ENCODE assay signal across 2 cellular contexts in the genomic region with DNA sequence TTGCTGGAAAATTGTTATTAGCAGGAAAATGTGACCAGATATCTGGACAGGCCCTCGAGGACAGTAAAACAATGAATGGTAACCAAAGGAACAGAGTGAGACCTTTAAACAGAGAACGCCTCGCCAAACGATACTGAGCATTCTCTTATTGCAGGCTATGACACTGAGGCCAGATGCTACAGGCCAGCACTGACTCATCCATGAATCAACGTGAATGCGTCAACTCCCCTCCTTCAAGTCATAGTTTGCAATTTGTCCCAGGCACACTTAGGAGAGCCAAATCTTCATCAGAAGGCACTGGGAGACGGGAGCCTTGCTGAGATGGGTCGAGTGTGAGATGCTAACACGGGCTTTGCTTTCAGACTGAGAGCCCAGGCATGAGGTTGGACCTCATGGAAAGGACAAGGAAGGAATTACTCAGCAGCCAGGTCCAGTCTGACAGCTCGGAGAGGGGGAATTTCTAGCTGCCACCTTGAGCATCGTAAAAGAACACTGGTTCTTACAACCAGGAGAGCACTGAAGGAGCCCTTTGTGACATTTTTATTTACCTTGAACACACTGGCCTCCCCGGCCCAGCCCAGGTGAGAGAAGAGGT.
TF ChIP-seq lines count a peak whose summit lies in the region.

No MANE protein-coding gene starts in this region.

TF ChIP-seq in IMR-90, 13 proteins besides CTCF, POLR2A, EP300 and RAD21 (continued from another document):
- TF ChIP-seq, protein P1, sequence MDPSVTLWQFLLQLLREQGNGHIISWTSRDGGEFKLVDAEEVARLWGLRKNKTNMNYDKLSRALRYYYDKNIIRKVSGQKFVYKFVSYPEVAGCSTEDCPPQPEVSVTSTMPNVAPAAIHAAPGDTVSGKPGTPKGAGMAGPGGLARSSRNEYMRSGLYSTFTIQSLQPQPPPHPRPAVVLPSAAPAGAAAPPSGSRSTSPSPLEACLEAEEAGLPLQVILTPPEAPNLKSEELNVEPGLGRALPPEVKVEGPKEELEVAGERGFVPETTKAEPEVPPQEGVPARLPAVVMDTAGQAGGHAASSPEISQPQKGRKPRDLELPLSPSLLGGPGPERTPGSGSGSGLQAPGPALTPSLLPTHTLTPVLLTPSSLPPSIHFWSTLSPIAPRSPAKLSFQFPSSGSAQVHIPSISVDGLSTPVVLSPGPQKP (IDR thresholded peaks at IDR 0.05; ENCODE audit: borderline replicate concordance, low read depth, low read length), result no peak
- TF ChIP-seq CHD1 (IDR thresholded peaks at IDR 0.05; ENCODE audit: low read depth, low read length), result no peak
- TF ChIP-seq, protein P2, sequence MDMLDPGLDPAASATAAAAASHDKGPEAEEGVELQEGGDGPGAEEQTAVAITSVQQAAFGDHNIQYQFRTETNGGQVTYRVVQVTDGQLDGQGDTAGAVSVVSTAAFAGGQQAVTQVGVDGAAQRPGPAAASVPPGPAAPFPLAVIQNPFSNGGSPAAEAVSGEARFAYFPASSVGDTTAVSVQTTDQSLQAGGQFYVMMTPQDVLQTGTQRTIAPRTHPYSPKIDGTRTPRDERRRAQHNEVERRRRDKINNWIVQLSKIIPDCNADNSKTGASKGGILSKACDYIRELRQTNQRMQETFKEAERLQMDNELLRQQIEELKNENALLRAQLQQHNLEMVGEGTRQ (IDR thresholded peaks at IDR 0.05; ENCODE audit: low read depth, low read length), result no peak
- no peak for TF ChIP-seq FOS (IDR thresholded peaks at IDR 0.05; ENCODE audit: low read depth, low read length)
- TF ChIP-seq MAZ (IDR thresholded peaks at IDR 0.05; ENCODE audit: borderline replicate concordance, low read depth, low read length), result no peak

TF ChIP-seq in HEK293T, 16 proteins besides CTCF, POLR2A, EP300 and RAD21 (continued from another document):
- TF ChIP-seq SP1 (IDR thresholded peaks at IDR 0.05), result no peak
- TF ChIP-seq NFRKB (IDR thresholded peaks at IDR 0.05), result no peak
